ENCODE assay signal across 25 cellular contexts in the genomic region with DNA sequence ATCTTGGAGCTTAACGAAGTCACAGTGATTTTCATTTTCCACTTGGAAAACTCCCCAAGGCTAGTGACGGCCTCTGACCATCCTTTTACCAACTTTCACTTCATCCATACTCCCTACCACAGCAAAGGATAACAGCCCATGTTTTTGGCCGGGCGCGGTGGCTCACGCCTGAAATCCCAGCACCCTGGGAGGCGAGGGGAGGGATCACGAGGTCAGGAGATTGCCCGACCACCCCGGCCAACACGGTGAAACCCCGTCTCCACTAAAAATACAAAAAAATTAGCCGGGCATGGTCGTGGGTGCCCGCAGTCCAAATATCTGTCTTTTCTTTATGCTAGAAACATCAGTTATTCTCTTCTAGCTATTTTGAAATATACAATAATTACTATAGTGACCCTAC.
"Had no signal": no experiment of that assay in that cellular context is flagged by ENCODE, and none has a peak within 500 bp of the region (broad histone marks: within the 10 kb centered on the region; RNA-seq: fewer than 3 reads in every experiment).

No MANE protein-coding gene starts in this region.

- H3K9me3 ChIP-seq: adrenal gland, gastrocnemius medialis, left ventricle myocardium inferior, right lobe of liver, tibial nerve had no signal

- H3K27me3 Mint-ChIP-seq: activated CD4-positive, alpha-beta T cell treated with anti-CD3 and anti-CD28 coated beads, Interleukin-2, amount 10 ng/mL, durations not matched to agents 7 days and 5 days; activated CD8-positive, alpha-beta memory T cell treated with anti-CD3 and anti-CD28 coated beads, Interleukin-2, amount 10 ng/mL, durations not matched to agents 7 days and 5 days; activated naive CD4-positive, alpha-beta T cell treated with anti-CD3 and anti-CD28 coated beads, Interleukin-2, amount 50 U/mL, for 24 hours; central memory CD8-positive, alpha-beta T cell; stimulated activated naive CD8-positive, alpha-beta T cell treated with anti-CD3 and anti-CD28 coated beads, Interleukin-15, Interleukin-2, amounts not matched to agents 100 ng/mL and 50 ng/mL, for 24 hours had no signal

- ATAC-seq: activated CD8-positive, alpha-beta memory T cell treated with anti-CD3 and anti-CD28 coated beads, Interleukin-2, amount 10 ng/mL, durations not matched to agents 7 days and 5 days; activated CD8-positive, alpha-beta T cell treated with anti-CD3 and anti-CD28 coated beads for 36 hours; esophagus mucosa; gastrocnemius medialis; natural killer cell; right lobe of liver had no signal

- H3K27me3 ChIP-seq: adrenal gland, right lobe of liver had no signal

- H3K4me1 ChIP-seq: adrenal gland, gastrocnemius medialis, left ventricle myocardium inferior, parathyroid adenoma, tibial nerve had no signal

- H3K9me3 Mint-ChIP-seq: activated CD4-positive, alpha-beta T cell treated with anti-CD3 and anti-CD28 coated beads, Interleukin-2, amount 10 ng/mL, durations not matched to agents 7 days and 5 days; activated CD8-positive, alpha-beta T cell treated with anti-CD3 and anti-CD28 coated beads for 36 hours; activated naive CD4-positive, alpha-beta T cell treated with anti-CD3 and anti-CD28 coated beads, Interleukin-2, amount 50 U/mL, for 24 hours; central memory CD8-positive, alpha-beta T cell; mesothelial cell of epicardium; natural killer cell; stimulated activated naive CD8-positive, alpha-beta T cell treated with anti-CD3 and anti-CD28 coated beads, Interleukin-15, Interleukin-2, amounts not matched to agents 100 ng/mL and 50 ng/mL, for 24 hours had no signal

- H3K27ac ChIP-seq: adrenal gland, gastrocnemius medialis, left ventricle myocardium inferior, parathyroid adenoma, right lobe of liver, tibial nerve, WERI-Rb-1 had no signal

- H2AFZ ChIP-seq: parathyroid adenoma had no signal

- H3K9ac ChIP-seq: parathyroid adenoma had no signal

- H3K36me3 Mint-ChIP-seq: activated naive CD4-positive, alpha-beta T cell treated with anti-CD3 and anti-CD28 coated beads, Interleukin-2, amount 50 U/mL, for 24 hours; natural killer cell had no signal

- DNase-seq: activated CD4-positive, alpha-beta T cell treated with anti-CD3 and anti-CD28 coated beads, Interleukin-2, amount 10 ng/mL, durations not matched to agents 7 days and 5 days; activated CD4-positive, CD25-positive, alpha-beta regulatory T cell treated with anti-CD3 and anti-CD28 coated beads, Interleukin-2, amount 50 U/mL, for 72 hours; activated CD8-positive, alpha-beta memory T cell treated with anti-CD3 and anti-CD28 coated beads, Interleukin-2, amount 10 ng/mL, durations not matched to agents 7 days and 5 days; activated CD8-positive, alpha-beta T cell treated with anti-CD3 and anti-CD28 coated beads for 36 hours; activated gamma-delta T cell; activated T-cell treated with anti-CD3 and anti-CD28 coated beads for 4 hours; adrenal gland; effector memory CD4-positive, alpha-beta T cell; gastrocnemius medialis; hippocampal formation; left ventricle myocardium inferior; natural killer cell; right lobe of liver; stimulated activated CD4-positive, alpha-beta T cell treated with anti-CD3 and anti-CD28 coated beads, Interleukin-1b, Interleukin-23, amount 100 ng/mL, for 48 hours; substantia nigra; WERI-Rb-1 had no signal

- H3K4me3 ChIP-seq: adrenal gland, gastrocnemius medialis, left ventricle myocardium inferior, right lobe of liver, skin epidermis, tibial nerve had no signal

- H3K36me3 ChIP-seq: adrenal gland, gastrocnemius medialis, left ventricle myocardium inferior, right lobe of liver, tibial nerve had no signal

- FAIRE-seq: endothelial cell of umbilical vein had no signal

- H3K27ac Mint-ChIP-seq: activated CD4-positive, alpha-beta T cell treated with anti-CD3 and anti-CD28 coated beads, Interleukin-2, amount 10 ng/mL, durations not matched to agents 7 days and 5 days; activated CD8-positive, alpha-beta memory T cell treated with anti-CD3 and anti-CD28 coated beads, Interleukin-2, amount 10 ng/mL, durations not matched to agents 7 days and 5 days; activated CD8-positive, alpha-beta T cell treated with anti-CD3 and anti-CD28 coated beads for 36 hours; activated naive CD4-positive, alpha-beta T cell treated with anti-CD3 and anti-CD28 coated beads, Interleukin-2, amount 50 U/mL, for 24 hours; natural killer cell; stimulated activated naive CD8-positive, alpha-beta T cell treated with anti-CD3 and anti-CD28 coated beads, Interleukin-15, Interleukin-2, amounts not matched to agents 100 ng/mL and 50 ng/mL, for 24 hours had no signal

- H3K4me3 Mint-ChIP-seq: activated CD4-positive, alpha-beta T cell treated with anti-CD3 and anti-CD28 coated beads, Interleukin-2, amount 10 ng/mL, durations not matched to agents 7 days and 5 days; activated CD8-positive, alpha-beta memory T cell treated with anti-CD3 and anti-CD28 coated beads, Interleukin-2, amount 10 ng/mL, durations not matched to agents 7 days and 5 days; activated CD8-positive, alpha-beta T cell treated with anti-CD3 and anti-CD28 coated beads for 36 hours; activated naive CD4-positive, alpha-beta T cell treated with anti-CD3 and anti-CD28 coated beads, Interleukin-2, amount 50 U/mL, for 24 hours; central memory CD8-positive, alpha-beta T cell; mesothelial cell of epicardium; natural killer cell; stimulated activated naive CD8-positive, alpha-beta T cell treated with anti-CD3 and anti-CD28 coated beads, Interleukin-15, Interleukin-2, amounts not matched to agents 100 ng/mL and 50 ng/mL, for 24 hours had no signal

- H3K79me2 ChIP-seq: parathyroid adenoma had no signal
